8 cellular contexts compared by ENCODE assay signal in the genomic region with DNA sequence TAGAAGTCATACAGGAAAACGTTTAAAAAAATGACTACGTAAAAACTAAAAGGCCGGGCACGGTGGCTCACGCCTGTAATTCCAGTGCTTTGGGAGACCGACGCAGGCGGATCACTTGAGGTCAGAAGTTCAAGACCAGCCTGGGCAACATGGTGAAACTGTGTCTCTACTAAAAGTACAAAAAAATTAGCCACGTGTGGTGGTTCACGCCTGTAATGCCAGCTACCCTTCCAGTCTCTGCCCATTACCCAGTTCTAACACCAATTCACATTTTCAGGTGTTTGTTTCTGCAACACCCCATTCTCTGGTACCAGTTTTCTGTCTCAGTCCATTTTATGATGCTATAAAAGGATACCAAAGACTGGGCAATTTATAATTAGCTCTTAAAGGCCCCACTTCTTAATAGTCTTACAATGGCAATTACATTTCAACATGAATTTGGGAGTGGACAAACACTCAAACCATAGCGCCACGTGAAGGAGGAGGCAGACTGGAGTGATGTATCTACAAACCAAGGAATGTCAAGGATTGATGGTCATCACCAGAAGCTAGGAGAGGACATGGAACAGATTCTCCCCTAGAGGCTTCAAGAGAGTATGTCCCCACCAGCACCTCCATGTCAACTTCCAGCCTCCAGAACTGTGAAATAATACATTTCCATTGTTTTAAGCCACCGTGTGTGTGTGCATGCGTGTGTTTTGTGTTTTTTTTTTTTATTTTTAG. TPM values are rescaled to one million over a fixed set of nuclear protein-coding genes. Genes with fewer than 3 reads are reported as not detected.
A peak's percentile ranks its signal among the peaks of the same experiment; 100 is the strongest.
DNase-seq lines count a peak whose midpoint lies in the region; ATAC-seq, FAIRE-seq and TF ChIP-seq lines count a peak whose summit lies in the region.

No MANE protein-coding gene starts in this region.

- H3K14ac ChIP-seq in H1 (ENCODE audit: insufficient read length) (no peak overlapping the region), trophoblast cell (ENCODE audit: low read length) (no peak overlapping the region)

- FAIRE-seq in H1 (lab: Jason Lieb, UNC), result no peak

- peak overlapping the region; percentile 87 for H2AFZ ChIP-seq in OCI-LY3 (ENCODE audit: low read depth, low read length)
- H2AFZ ChIP-seq in H1 (ENCODE audit: low read length), result no peak overlapping the region; the same call in 1 of the 2 replicates
- H2AFZ ChIP-seq in trophoblast cell (ENCODE audit: insufficient read depth, low read length, poor library complexity), result peak overlapping the region; percentile 66

- H3K4me1 ChIP-seq in DOHH2 (ENCODE audit: control insufficient read depth, low read length) (peaks cover 27% of the 10 kb centered on the region), OCI-LY3 (ENCODE audit: low read length) (peaks cover 9% of the 10 kb centered on the region; the same call in 1 of the 2 replicates), H1 (replicated peaks in 1 of 4; ENCODE audit: control insufficient read depth in 3 of 4, insufficient read depth in 4 of 4, low read length in 3 of 4) (peaks cover 0 to 4% (median under 1%) of the 10 kb centered on the region in 4 experiments; a peak in 2 of 7 replicates), trophoblast cell (ENCODE audit: control insufficient read depth in 1 of 2, insufficient read depth in 2 of 2, low read length in 2 of 2) (peaks cover 3 to 8% of the 10 kb centered on the region in 2 experiments)

- H3K79me1 ChIP-seq in H1 (ENCODE audit: low read depth, low read length), result no peaks in the 10 kb centered on the region
- H3K79me1 ChIP-seq in trophoblast cell (ENCODE audit: low read length), result peaks cover 2% of the 10 kb centered on the region

- no peaks in the 10 kb centered on the region for H3K27me3 ChIP-seq in DOHH2 (ENCODE audit: control insufficient read depth, low read length)
- H3K27me3 ChIP-seq in OCI-LY3 (ENCODE audit: low read depth, low read length), result no peaks in the 10 kb centered on the region
- no peaks in the 10 kb centered on the region for H3K27me3 ChIP-seq in H1 (replicated peaks in 1 of 4; ENCODE audit: control insufficient read depth in 3 of 4, extremely low read depth in 1 of 4, insufficient read depth in 3 of 4, low read length in 3 of 4)
- no peaks in the 10 kb centered on the region for H3K27me3 ChIP-seq in trophoblast cell (ENCODE audit: insufficient read depth, low read length)

- H3K4ac ChIP-seq in H1 (replicated peaks; ENCODE audit: insufficient read length, low read depth, low read length) (no peak overlapping the region), trophoblast cell (ENCODE audit: low read depth, low read length) (no peak overlapping the region)

- no peaks in the 10 kb centered on the region for H3K9me2 ChIP-seq in DOHH2 (replicated peaks; ENCODE audit: control insufficient read depth, low read length)

- H4K12ac ChIP-seq in trophoblast cell (ENCODE audit: low read depth, low read length), result no peak overlapping the region

- no peak overlapping the region for H4K5ac ChIP-seq in H1 (ENCODE audit: insufficient read length, low read depth, low read length)

- CTCF ChIA-PET in H1 (lab: Charles Lee; ENCODE audit: partially characterized antibody), result interaction anchor here (1.3 kb wide), 1 partner anchor 23 kb away, joined by 3 read pairs; no protein-coding TSS in a partner anchor

- no peak overlapping the region for H2BK20ac ChIP-seq in H1 (ENCODE audit: low read length)

- no peak overlapping the region for H4K91ac ChIP-seq in H1 (replicated peaks; ENCODE audit: insufficient read length, low read length)
- H4K91ac ChIP-seq in trophoblast cell (ENCODE audit: low read depth, low read length), result no peak overlapping the region

- no peak overlapping the region for H2BK120ac ChIP-seq in H1 (replicated peaks; ENCODE audit: low read depth, low read length)
- no peak overlapping the region for H2BK120ac ChIP-seq in trophoblast cell (ENCODE audit: insufficient read depth, low read length, poor library complexity)

- H3F3A ChIP-seq in DOHH2 (ENCODE audit: control insufficient read depth, insufficient read depth), result peaks cover 13% of the 10 kb centered on the region

- H3K36me3 ChIP-seq in DOHH2 (ENCODE audit: control insufficient read depth, low read length), result peaks cover 24% of the 10 kb centered on the region
- H3K36me3 ChIP-seq in OCI-LY3 (replicated peaks; ENCODE audit: low read depth, low read length), result peaks cover 7% of the 10 kb centered on the region
- H3K36me3 ChIP-seq in H1 (ENCODE audit: control insufficient read depth in 2 of 4, insufficient read depth in 4 of 4, low read length in 3 of 4), result peaks cover 0 to 15% (median 5%) of the 10 kb centered on the region in 4 experiments; a peak in 3 of 8 replicates
- peaks cover 0 to 3% of the 10 kb centered on the region in 2 experiments for H3K36me3 ChIP-seq in trophoblast cell (ENCODE audit: control insufficient read depth in 1 of 2, insufficient read depth in 2 of 2, low read length in 2 of 2)

- H3K27ac ChIP-seq in DOHH2 (ENCODE audit: low read depth, low read length) (peak overlapping the region; percentile 70), OCI-LY3 (ENCODE audit: low read length) (no peak overlapping the region), H1 (ENCODE audit: low read depth, low read length) (no peak overlapping the region), trophoblast cell (ENCODE audit: low read depth, low read length) (no peak overlapping the region)

- peaks cover 7% of the 10 kb centered on the region; the same call in 1 of the 2 replicates for H3K23me2 ChIP-seq in H1 (ENCODE audit: low read depth, low read length)

- DNase-seq in H1 (ENCODE audit: low read depth in 1 of 2, low spot score in 2 of 2) (peak in 1 of 2 experiments; percentile 30), trophoblast cell (no peak), kidney tubule cell (ENCODE audit: low spot score) (no peak), medulla oblongata (ENCODE audit: extremely low spot score) (no peak)

- no peak overlapping the region for H4K8ac ChIP-seq in H1 (ENCODE audit: extremely low read depth, insufficient read depth, low read length)
- H4K8ac ChIP-seq in trophoblast cell (ENCODE audit: low read depth, low read length), result no peak overlapping the region

- TF ChIP-seq POLR2A in H1 (IDR thresholded peaks at IDR 0.05; ENCODE audit: control extremely low read depth in 1 of 2, low read depth in 2 of 2, low read length in 2 of 2), result no peak

- H4K20me1 ChIP-seq in DOHH2 (ENCODE audit: control insufficient read depth, insufficient read depth, low read depth, low read length) (no peaks in the 10 kb centered on the region), OCI-LY3 (ENCODE audit: insufficient read depth, low read length) (no peaks in the 10 kb centered on the region), H1 (replicated peaks in 1 of 2; ENCODE audit: control insufficient read depth in 1 of 2, insufficient read depth in 2 of 2, low read length in 2 of 2) (no peaks in the 10 kb centered on the region)

- ATAC-seq in HG03045 (IDR thresholded peaks at IDR 0.05; ENCODE audit: unreplicated experiment) (no peak), GM19467 (IDR thresholded peaks at IDR 0.05; ENCODE audit: unreplicated experiment) (no peak)

- no peak overlapping the region for H3K23ac ChIP-seq in H1 (ENCODE audit: insufficient read length)
- no peak overlapping the region for H3K23ac ChIP-seq in trophoblast cell (ENCODE audit: low read length)

- peak overlapping the region; percentile 95 for H3K4me2 ChIP-seq in DOHH2 (ENCODE audit: low read length)
- H3K4me2 ChIP-seq in OCI-LY3 (ENCODE audit: low read length), result peak overlapping the region; percentile 73
- H3K4me2 ChIP-seq in H1 (ENCODE audit: insufficient read depth in 1 of 2, low read depth in 2 of 2, low read length in 2 of 2), result peak overlapping the region in 1 of 2 experiments; percentile 97; a peak in 1 of 4 replicates
- no peak overlapping the region for H3K4me2 ChIP-seq in trophoblast cell (ENCODE audit: low read length)

- POLR2A ChIA-PET in H1 (lab: Charles Lee; ENCODE audit: partially characterized antibody), result interaction anchor here (1.0 to 4.4 kb wide), 3 partner anchors 8 to 102 kb away, joined by 3 to 26 read pairs (median 4); a partner anchor contains a TSS

- H3K4me3 ChIP-seq in DOHH2 (ENCODE audit: low read length) (peak overlapping the region; percentile 81), OCI-LY3 (ENCODE audit: low read length) (peak overlapping the region; percentile 82), H1 (ENCODE audit: extremely low read depth in 1 of 4, insufficient read depth in 2 of 4, low read depth in 3 of 4, low read length in 4 of 4) (peak overlapping the region; percentile 52 to 89 (median 80); a peak in 6 of 8 replicates), trophoblast cell (ENCODE audit: low read depth, low read length) (no peak overlapping the region)

- H2BK12ac ChIP-seq in H1 (ENCODE audit: low read depth, low read length), result no peak overlapping the region
- H2BK12ac ChIP-seq in trophoblast cell (ENCODE audit: low read length), result no peak overlapping the region

- peaks cover 17% of the 10 kb centered on the region for H3K79me2 ChIP-seq in DOHH2 (ENCODE audit: control insufficient read depth, low read length)
- peaks cover 5% of the 10 kb centered on the region; the same call in 1 of the 2 replicates for H3K79me2 ChIP-seq in OCI-LY3 (ENCODE audit: low read length)
- H3K79me2 ChIP-seq in H1 (ENCODE audit: control insufficient read depth in 1 of 2, insufficient read depth in 2 of 2, low read length in 2 of 2), result no peaks in the 10 kb centered on the region
- peaks cover 2% of the 10 kb centered on the region for H3K79me2 ChIP-seq in trophoblast cell (ENCODE audit: control insufficient read depth, insufficient read depth, low read length, poor library complexity)

- H3K9ac ChIP-seq in OCI-LY3 (ENCODE audit: low read length) (peak overlapping the region; percentile 82), H1 (replicated peaks in 1 of 4; ENCODE audit: extremely low read depth in 1 of 4, low read depth in 3 of 4, low read length in 3 of 4) (no peak overlapping the region; a peak in 2 of 7 replicates), trophoblast cell (ENCODE audit: low read length) (no peak overlapping the region)

- H2BK15ac ChIP-seq in H1 (ENCODE audit: low read length), result no peak overlapping the region

- H3K56ac ChIP-seq in H1 (replicated peaks; ENCODE audit: insufficient read length, low read depth, low read length), result no peak overlapping the region

- WGBS in H1 (ENCODE audit: extremely low coverage in 1 of 2, insufficient coverage in 1 of 2, insufficient read length in 1 of 2, insufficient replicate concordance in 2 of 2, low coverage in 1 of 2, low lambda C conversion rate in 2 of 2, missing lambda C conversion rate in 1 of 2), 2 experiments, result 87% methylated on average over 14 of the region's 14 CpGs; no CpG with 5 or more reads in 1 of the 2 experiments
- WGBS in trophoblast cell (ENCODE audit: extremely low coverage, insufficient coverage, insufficient read length), result no CpG with 5 or more reads among the region's 14 CpGs

- TF ChIP-seq RAD21 in H1 (IDR thresholded peaks at IDR 0.05 in 1 of 2, conservative IDR thresholded peaks at IDR 0.05 in 1 of 2; ENCODE audit: low read depth in 2 of 2, low read length in 2 of 2), result no peak

- H2AK5ac ChIP-seq in H1 (ENCODE audit: low read depth, low read length) (no peak overlapping the region), trophoblast cell (ENCODE audit: low read length) (no peak overlapping the region)

- TF ChIP-seq CTCF in DOHH2 (IDR thresholded peaks at IDR 0.05; ENCODE audit: low read depth, low read length, poor library complexity, severe bottlenecking) (peak; percentile 10), OCI-LY3 (IDR thresholded peaks at IDR 0.05; ENCODE audit: low read depth, low read length) (no peak), H1 (IDR thresholded peaks at IDR 0.05; ENCODE audit: control extremely low read depth in 1 of 3, insufficient read depth in 1 of 3, low read depth in 1 of 3, low read length in 3 of 3) (no peak)

- no peak for TF ChIP-seq EP300 in H1 (IDR thresholded peaks at IDR 0.05; ENCODE audit: borderline replicate concordance in 1 of 2, low read depth in 2 of 2, low read length in 2 of 2)

- H3K18ac ChIP-seq in H1 (ENCODE audit: extremely low read depth, low read length) (no peak overlapping the region), trophoblast cell (ENCODE audit: low read length) (no peak overlapping the region)

- no peak overlapping the region for H2BK5ac ChIP-seq in H1 (ENCODE audit: low read depth, low read length)
- no peak overlapping the region for H2BK5ac ChIP-seq in trophoblast cell (ENCODE audit: low read depth, low read length, poor library complexity)

- H3K9me3 ChIP-seq in DOHH2 (ENCODE audit: control insufficient read depth, insufficient read depth, low read length), result no peaks in the 10 kb centered on the region
- H3K9me3 ChIP-seq in OCI-LY3 (ENCODE audit: insufficient read depth, low read length), result no peaks in the 10 kb centered on the region
- no peaks in the 10 kb centered on the region for H3K9me3 ChIP-seq in H1 (ENCODE audit: insufficient read depth in 2 of 2, low read depth in 1 of 2, low read length in 1 of 2)
- no peaks in the 10 kb centered on the region for H3K9me3 ChIP-seq in trophoblast cell (ENCODE audit: insufficient read depth, low read depth, low read length)

RNA-seq across cellular contexts. Expression of a gene that starts 0.8 kb away (rescaled TPM):
- total RNA-seq in H1 (2021; fragmentation: NEBNext Ultra II Directional; extraction: Animal tissue kit (Norgen Biotek cat#: 25700)), result 35.4 and 42.6 TPM in 2 replicates
- polyA plus RNA-seq in H1 (2011; rRNA removed), result 12.0 and 15.8 TPM in 2 replicates
- polyA plus RNA-seq in H1 (2011; cell fraction: cytosol; rRNA removed), result 28.3 TPM
- 17.9 TPM for polyA plus RNA-seq in H1 (2011; cell fraction: nucleus; rRNA removed)
- 27.6 to 38.1 TPM (median 37.1 TPM) in 4 replicates for polyA plus RNA-seq in H1 (2012, experiment 1 of 2)
- polyA plus RNA-seq in H1 (2012, experiment 2 of 2), result 5.0 TPM
- polyA plus RNA-seq in H1 (2013, experiment 1 of 2), result 29.9 TPM
- 28.1 TPM for polyA plus RNA-seq in H1 (2013, experiment 2 of 2)
- polyA minus RNA-seq in H1 (2011; rRNA and poly(A)+ RNA removed), result 19.6 and 23.2 TPM in 2 replicates
- polyA minus RNA-seq in H1 (2011; cell fraction: cytosol; rRNA and poly(A)+ RNA removed), result 16.4 TPM
- 21.9 TPM for polyA minus RNA-seq in H1 (2011; cell fraction: nucleus; rRNA and poly(A)+ RNA removed)
- 13.0 and 13.6 TPM in 2 replicates for polyA plus RNA-seq in trophoblast cell (2013)

RNA-seq across cellular contexts. Expression of a gene that starts 7.2 kb away (rescaled TPM):
- 254 and 268 TPM in 2 replicates for total RNA-seq in H1 (2021; fragmentation: NEBNext Ultra II Directional; extraction: Animal tissue kit (Norgen Biotek cat#: 25700))
- polyA plus RNA-seq in H1 (2011; rRNA removed), result 214 and 286 TPM in 2 replicates
- polyA plus RNA-seq in H1 (2011; cell fraction: cytosol; rRNA removed), result 246 TPM
- 286 TPM for polyA plus RNA-seq in H1 (2011; cell fraction: nucleus; rRNA removed)
- polyA plus RNA-seq in H1 (2012, experiment 1 of 2), result 183 to 222 TPM (median 202 TPM) in 4 replicates
- 68.0 TPM for polyA plus RNA-seq in H1 (2012, experiment 2 of 2)
- 185 TPM for polyA plus RNA-seq in H1 (2013, experiment 1 of 2)
- polyA plus RNA-seq in H1 (2013, experiment 2 of 2), result 175 TPM
- polyA minus RNA-seq in H1 (2011; rRNA and poly(A)+ RNA removed), result 453 and 460 TPM in 2 replicates
- 181 TPM for polyA minus RNA-seq in H1 (2011; cell fraction: cytosol; rRNA and poly(A)+ RNA removed)
- polyA minus RNA-seq in H1 (2011; cell fraction: nucleus; rRNA and poly(A)+ RNA removed), result 307 TPM
- 195 and 202 TPM in 2 replicates for polyA plus RNA-seq in trophoblast cell (2013)
